16 cellular contexts compared by ENCODE assay signal in the genomic region with DNA sequence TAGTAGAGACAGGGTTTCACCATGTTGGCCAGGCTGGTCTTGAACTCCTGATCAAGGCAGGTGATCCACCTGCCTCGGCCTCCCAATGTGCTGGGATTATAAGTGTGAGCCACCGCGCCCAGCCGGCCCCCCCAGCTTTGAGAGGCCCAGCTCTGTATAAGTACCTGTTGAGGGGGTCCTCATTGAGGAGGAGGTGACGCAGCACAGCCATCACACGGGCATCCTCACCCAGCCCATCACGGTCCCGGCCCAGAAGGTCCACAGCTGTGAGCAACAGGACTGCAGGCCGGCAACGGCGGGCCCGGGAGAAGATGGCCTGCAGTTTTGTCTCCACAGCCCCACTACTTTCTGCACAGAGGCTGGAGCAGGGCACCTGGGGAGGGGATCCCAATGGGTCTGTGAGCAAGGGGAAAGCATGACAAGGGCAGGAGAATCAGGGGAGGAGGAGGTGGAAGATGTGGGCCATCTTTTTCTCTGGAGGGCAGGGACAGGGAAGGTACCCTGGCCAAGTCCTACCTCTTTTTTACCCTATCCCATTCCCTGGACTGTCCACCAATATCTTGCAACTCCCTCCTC. TPM values are rescaled to one million over a fixed set of nuclear protein-coding genes. Genes with fewer than 3 reads are reported as not detected.
A peak's percentile ranks its signal among the peaks of the same experiment; 100 is the strongest.
DNase-seq lines count a peak whose midpoint lies in the region; ATAC-seq and TF ChIP-seq lines count a peak whose summit lies in the region.
"Had no signal": no experiment of that assay in that cellular context is flagged by ENCODE, and none has a peak within 500 bp of the region (broad histone marks: within the 10 kb centered on the region; RNA-seq: fewer than 3 reads in every experiment).

No MANE protein-coding gene starts in this region.

- no peaks in the 10 kb centered on the region for H3K9me3 ChIP-seq in HEK293 (ENCODE audit: control insufficient read depth, insufficient read depth, low read depth, low read length)
- no peaks in the 10 kb centered on the region for H3K9me3 ChIP-seq in thymus (ENCODE audit: control insufficient read depth)
- no peaks in the 10 kb centered on the region for H3K9me3 ChIP-seq in PC-3 (ENCODE audit: low read length)
- H3K9me3 ChIP-seq: BLaER1, Caco-2 had no signal

- H3K36me3 ChIP-seq in HEK293 (ENCODE audit: control insufficient read depth in 2 of 2, insufficient read depth in 1 of 2, low read length in 2 of 2) (peaks cover 0 to 48% of the 10 kb centered on the region in 2 experiments; a peak in 2 of 3 replicates), thymus (ENCODE audit: control insufficient read depth, insufficient read depth) (peaks cover 56% of the 10 kb centered on the region), PC-3 (ENCODE audit: low read depth, low read length) (no peaks in the 10 kb centered on the region; the same call in 1 of the 2 replicates)

- TF ChIP-seq CTCF in HEK293 (tag by site-specific recombination; IDR thresholded peaks at IDR 0.05) (no peak), PC-3 (conservative IDR thresholded peaks at IDR 0.05; ENCODE audit: low read depth, low read length) (no peak)

- BruUV-seq in PC-3 (replicated peaks; lab: Mats Ljungman, UMichigan): no TSS peak

- ATAC-seq in left lobe of liver (peak; percentile 7), PC-3 (no peak)
- ATAC-seq: CD8-positive, alpha-beta T cell had no signal

- no peaks in the 10 kb centered on the region for H3F3A ChIP-seq in PC-3 (ENCODE audit: low read length, unreplicated experiment)

- H3K27ac ChIP-seq in HEK293 (ENCODE audit: extremely low read depth, low read depth, low read length) (no peak overlapping the region), thymus (ENCODE audit: low read depth) (peak overlapping the region; percentile 37), PC-3 (ENCODE audit: low read length) (no peak overlapping the region)
- H3K27ac ChIP-seq: BLaER1, C4-2B, GM23248 had no signal

- CTCF ChIA-PET in HEK293 (lab: Yijun Ruan, JAX) (no interaction called here), PC-3 (lab: Charles Lee) (no interaction called here)

- peak; percentile 0 for DNase-seq in AG20443 (ENCODE audit: low spot score)
- no peak for DNase-seq in left lobe of liver (ENCODE audit: low spot score)
- no peak for DNase-seq in PC-3
- no peak for DNase-seq in T-helper 2 cell
- DNase-seq: Caco-2; CD4-positive, CD25-positive, alpha-beta regulatory T cell; CD8-positive, alpha-beta T cell; DMS153; DND-41; GM23248; H7; HCEC 1CT had no signal

- H3K27me3 ChIP-seq in thymus (ENCODE audit: control insufficient read depth, insufficient read depth): no peaks in the 10 kb centered on the region
- no peaks in the 10 kb centered on the region for H3K27me3 ChIP-seq in PC-3 (ENCODE audit: low read length)
- H3K27me3 ChIP-seq: BLaER1 had no signal

- H3K4me1 ChIP-seq in HEK293 (ENCODE audit: control insufficient read depth, insufficient read depth, low read length): no peaks in the 10 kb centered on the region
- H3K4me1 ChIP-seq in thymus (ENCODE audit: control insufficient read depth, insufficient read depth, low read length): peaks cover 8% of the 10 kb centered on the region
- H3K4me1 ChIP-seq in PC-3 (ENCODE audit: insufficient read depth, low read length): peaks cover 7% of the 10 kb centered on the region; the same call in 1 of the 2 replicates

- WGBS in thymus: 99% methylated on average over 12 of the region's 12 CpGs

- H3K4me3 ChIP-seq in HEK293 (ENCODE audit: low read depth, low read length) (no peak overlapping the region), thymus (ENCODE audit: low read length) (no peak overlapping the region), PC-3 (ENCODE audit: low read length) (no peak overlapping the region)
- H3K4me3 ChIP-seq: BLaER1, GM23248 had no signal

- POLR2A ChIA-PET in HEK293 (lab: Yijun Ruan, JAX): interaction anchor here (1.6 to 4.2 kb wide), 2 partner anchors 11 to 16 kb away, joined by 4 to 20 read pairs; partner anchors contain the start of genes PEX6 and PPP2R5D
- POLR2A ChIA-PET in PC-3 (lab: Charles Lee; ENCODE audit: unreplicated experiment): no interaction called here

- no peak overlapping the region for H3K4me2 ChIP-seq in PC-3 (ENCODE audit: low read length)
- H3K4me2 ChIP-seq: BLaER1 had no signal

- no peaks in the 10 kb centered on the region for H4K20me1 ChIP-seq in PC-3 (ENCODE audit: low read length)
- H4K20me1 ChIP-seq: BLaER1 had no signal

- no peak overlapping the region for H2AFZ ChIP-seq in PC-3 (ENCODE audit: low read length)
- H2AFZ ChIP-seq: GM23248 had no signal

- intact Hi-C loops in PC-3 (cut with micrococcal nuclease): no loop called here

- no peaks in the 10 kb centered on the region for H3K79me2 ChIP-seq in PC-3 (ENCODE audit: low read length)

- no peak overlapping the region for H3K9ac ChIP-seq in PC-3 (ENCODE audit: low read length)
- H3K9ac ChIP-seq: GM23248 had no signal

- H3K9me2 ChIP-seq in PC-3 (replicated peaks; ENCODE audit: low read length): no peaks in the 10 kb centered on the region

TF ChIP-seq in HEK293, 187 proteins besides CTCF, POLR2A, EP300 and RAD21:
- TF ChIP-seq ZNF23 (tag by site-specific recombination; IDR thresholded peaks at IDR 0.05; ENCODE audit: borderline replicate concordance): no peak
- peak; percentile 39; the same call in 1 of the 2 replicates for TF ChIP-seq SCRT2 (tag by site-specific recombination; IDR thresholded peaks at IDR 0.05)

RNA-seq across cellular contexts. Expression of gene GNMT, which starts 7.7 kb away (rescaled TPM):
- total RNA-seq in left lobe of liver: 467 TPM
- polyA plus RNA-seq in thymus: 2.6 TPM
- 0.47 and 1.2 TPM in 2 replicates for total RNA-seq in PC-3 (2014; rRNA removed)
- total RNA-seq: Caco-2, GM23248 had no signal
- polyA plus RNA-seq: GM23248 had no signal

RNA-seq across cellular contexts. Expression of gene PEX6, which starts 10.8 kb away (rescaled TPM):
- total RNA-seq in left lobe of liver: 25.4 TPM
- 16.6 TPM for polyA plus RNA-seq in thymus
- 35.9 and 40.8 TPM in 2 replicates for total RNA-seq in PC-3 (2014; rRNA removed)

RNA-seq across cellular contexts. Expression of gene PPP2R5D, which starts 16.2 kb away (rescaled TPM):
- total RNA-seq in left lobe of liver (14.8 TPM), PC-3 (2014; rRNA removed) (54.1 and 55.6 TPM in 2 replicates)
- 25.0 TPM for polyA plus RNA-seq in thymus

RNA-seq across cellular contexts. Expression of gene CNPY3, which starts 38.9 kb away (rescaled TPM):
- total RNA-seq in left lobe of liver: 50.3 TPM
- polyA plus RNA-seq in thymus: 59.3 TPM
- total RNA-seq in PC-3 (2014; rRNA removed): 37.5 and 42.2 TPM in 2 replicates

RNA-seq across cellular contexts. Expression of gene MEA1, which starts 45.5 kb away (rescaled TPM):
- total RNA-seq in left lobe of liver (20.2 TPM), PC-3 (2014; rRNA removed) (131 and 146 TPM in 2 replicates)
- polyA plus RNA-seq in thymus: 72.3 TPM

Comparison
In these comparisons a context has a peak if more than half of its experiments do, and no peak if none do; other contexts are left out.
1. RNA of gene GNMT, which starts 7.7 kb away (total RNA-seq): 467 TPM in left lobe of liver (single experiment); 0.47 to 1.2 TPM in PC-3; every median in the first group is over 100 times any median in the second.